ENCODE assay signal across 10 cellular contexts in the genomic region with DNA sequence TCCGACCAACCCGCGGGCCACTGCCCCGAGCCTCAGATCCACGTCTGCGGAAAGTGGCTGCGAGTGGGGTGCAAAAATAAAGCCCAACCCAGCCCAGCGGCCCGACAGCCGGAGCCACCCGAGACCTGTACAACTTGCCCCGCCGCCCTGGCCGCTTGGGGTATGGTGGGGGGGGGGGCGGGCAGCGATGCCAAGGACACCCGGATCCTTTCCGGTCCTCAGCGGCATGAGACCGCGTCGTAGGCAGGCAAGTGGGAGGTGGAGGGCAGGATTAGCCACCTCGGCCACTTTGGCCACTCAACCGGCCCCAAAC. TPM values are rescaled to one million over a fixed set of nuclear protein-coding genes. Genes with fewer than 3 reads are reported as not detected.
DNase-seq lines count a peak whose midpoint lies in the region; ATAC-seq, FAIRE-seq and TF ChIP-seq lines count a peak whose summit lies in the region.
"Had no signal": no experiment of that assay in that cellular context is flagged by ENCODE, and none has a peak within 500 bp of the region (broad histone marks: within the 10 kb centered on the region; RNA-seq: fewer than 3 reads in every experiment).

No MANE protein-coding gene starts in this region.

- no peak overlapping the region for H3K4me3 ChIP-seq in astrocyte (ENCODE audit: insufficient read depth, low read depth, low read length)
- peak overlapping the region; percentile 54 for H3K4me3 ChIP-seq in iPS-15b (ENCODE audit: low read depth, low read length)
- peak overlapping the region; percentile 64 for H3K4me3 ChIP-seq in psoas muscle

- H3K79me2 ChIP-seq in astrocyte (ENCODE audit: insufficient read depth, low read length), result no peaks in the 10 kb centered on the region

- H3K27ac Mint-ChIP-seq in CD14-positive monocyte (peak overlapping the region in 6 of 7 donors; percentile 63 to 87 (median 76)), astrocyte (ENCODE audit: unreplicated experiment) (no peak overlapping the region)
- H3K27ac Mint-ChIP-seq in activated naive CD8-positive, alpha-beta T cell treated with anti-CD3 and anti-CD28 coated beads for 36 hours, result no peak overlapping the region

- no peaks in the 10 kb centered on the region for H4K20me1 ChIP-seq in astrocyte (ENCODE audit: insufficient read depth, low read length)

- H3K4me3 Mint-ChIP-seq in CD14-positive monocyte, result peak overlapping the region; percentile 94 to 99
- peak overlapping the region; percentile 80 for H3K4me3 Mint-ChIP-seq in astrocyte (ENCODE audit: unreplicated experiment)
- no peak overlapping the region for H3K4me3 Mint-ChIP-seq in activated naive CD8-positive, alpha-beta T cell treated with anti-CD3 and anti-CD28 coated beads for 36 hours

- no peaks in the 10 kb centered on the region for H3K4me1 ChIP-seq in astrocyte (ENCODE audit: insufficient read depth, low read length)
- no peaks in the 10 kb centered on the region for H3K4me1 ChIP-seq in iPS-15b (ENCODE audit: control insufficient read depth, insufficient read depth, low read length)
- no peaks in the 10 kb centered on the region for H3K4me1 ChIP-seq in psoas muscle

- H3K36me3 ChIP-seq in astrocyte (ENCODE audit: insufficient read depth, low read length) (no peaks in the 10 kb centered on the region), iPS-15b (ENCODE audit: control insufficient read depth, insufficient read depth, low read length) (no peaks in the 10 kb centered on the region), psoas muscle (ENCODE audit: insufficient read depth in 1 of 2, low read depth in 1 of 2) (no peaks in the 10 kb centered on the region)

- H3K9me3 ChIP-seq in astrocyte (ENCODE audit: insufficient read depth, low read depth, low read length) (no peaks in the 10 kb centered on the region), iPS-15b (ENCODE audit: control insufficient read depth, insufficient read depth, low read length) (peaks cover 8% of the 10 kb centered on the region), psoas muscle (no peaks in the 10 kb centered on the region)

- H3K4me1 Mint-ChIP-seq in CD14-positive monocyte (peaks cover 28% of the 10 kb centered on the region), astrocyte (ENCODE audit: low read depth, unreplicated experiment) (no peaks in the 10 kb centered on the region)
- no peaks in the 10 kb centered on the region for H3K4me1 Mint-ChIP-seq in activated naive CD8-positive, alpha-beta T cell treated with anti-CD3 and anti-CD28 coated beads for 36 hours

- TF ChIP-seq CTCF in CD14-positive monocyte (IDR thresholded peaks at IDR 0.05) (no peak), astrocyte (IDR thresholded peaks at IDR 0.05; ENCODE audit: insufficient read depth, low read depth, low read length) (no peak), psoas muscle (IDR thresholded peaks at IDR 0.05) (no peak)

- H3K27me3 ChIP-seq in astrocyte (ENCODE audit: insufficient read depth, low read length) (peaks cover 4% of the 10 kb centered on the region), iPS-15b (ENCODE audit: control insufficient read depth, insufficient read depth, low read length) (peaks cover 11% of the 10 kb centered on the region), psoas muscle (ENCODE audit: insufficient read depth in 3 of 3, low read length in 2 of 3) (peaks cover 2 to 19% (median 2%) of the 10 kb centered on the region in 3 donors)

- H3K27me3 Mint-ChIP-seq in CD14-positive monocyte (ENCODE audit: low read depth in 3 of 3) (peaks cover 3 to 11% (median 5%) of the 10 kb centered on the region in 3 donors), astrocyte (ENCODE audit: low read depth, unreplicated experiment) (no peaks in the 10 kb centered on the region)
- peaks cover 37% of the 10 kb centered on the region for H3K27me3 Mint-ChIP-seq in activated naive CD8-positive, alpha-beta T cell treated with anti-CD3 and anti-CD28 coated beads for 36 hours

- DNase-seq in CD14-positive monocyte (ENCODE audit: low spot score), result no peak
- DNase-seq in astrocyte (ENCODE audit: low read depth), result no peak
- peak in 1 of 2 donors; percentile 16 for DNase-seq in psoas muscle
- DNase-seq in T-helper 2 cell, result no peak
- no peak for DNase-seq in activated naive CD8-positive, alpha-beta T cell treated with anti-CD3 and anti-CD28 coated beads for 36 hours
- no peak for DNase-seq in RCC 7860 (ENCODE audit: low spot score)
- DNase-seq: foreskin fibroblast, midbrain had no signal

- ATAC-seq in psoas muscle (peak; percentile 34 to 75 (median 58)), GM21423 (IDR thresholded peaks at IDR 0.05; ENCODE audit: unreplicated experiment) (no peak)

- H3K27ac ChIP-seq in astrocyte (ENCODE audit: low read depth, low read length), result no peak overlapping the region
- peak overlapping the region; percentile 68 for H3K27ac ChIP-seq in psoas muscle

- WGBS in psoas muscle, 3 donors, result 0 to 32% (median 1%) methylated on average over 12 to 24 of the region's 24 CpGs

- FAIRE-seq in astrocyte (lab: Jason Lieb, UNC) (no peak), RCC 7860 (lab: Jason Lieb, UNC) (no peak)

- peaks cover 8 to 10% of the 10 kb centered on the region in 2 donors for H3K36me3 Mint-ChIP-seq in CD14-positive monocyte
- no peaks in the 10 kb centered on the region for H3K36me3 Mint-ChIP-seq in astrocyte (ENCODE audit: low read depth, unreplicated experiment)
- H3K36me3 Mint-ChIP-seq in activated naive CD8-positive, alpha-beta T cell treated with anti-CD3 and anti-CD28 coated beads for 36 hours, result peaks cover 2% of the 10 kb centered on the region

- peak overlapping the region; percentile 63 for H3K4me2 ChIP-seq in astrocyte (ENCODE audit: low read length)

- H2AFZ ChIP-seq in astrocyte (ENCODE audit: low read depth, low read length), result no peak overlapping the region

- peaks cover 0 to 22% (median 6%) of the 10 kb centered on the region in 7 donors for H3K9me3 Mint-ChIP-seq in CD14-positive monocyte
- H3K9me3 Mint-ChIP-seq in astrocyte (ENCODE audit: unreplicated experiment), result no peaks in the 10 kb centered on the region
- peaks cover 2% of the 10 kb centered on the region for H3K9me3 Mint-ChIP-seq in activated naive CD8-positive, alpha-beta T cell treated with anti-CD3 and anti-CD28 coated beads for 36 hours

- intact Hi-C loops in CD14-positive monocyte (cut with micrococcal nuclease) (no loop called here), psoas muscle (cut with DNase I) (no loop called here)

- no peak overlapping the region for H3K9ac ChIP-seq in astrocyte (ENCODE audit: low read length)
- no peak overlapping the region for H3K9ac ChIP-seq in iPS-15b (ENCODE audit: low read depth, low read length)

RNA-seq across cellular contexts. Expression of gene SLITRK4, which starts 1.6 kb away (rescaled TPM):
- polyA plus RNA-seq in CD14-positive monocyte, result 10 to 100 TPM; 11.6 to 13.2 TPM
- 2.7 and 3.7 TPM in 2 replicates for total RNA-seq in astrocyte
- total RNA-seq in psoas muscle, result 10 to 100 TPM; 12.9 to 39.2 (median 14.3) TPM
- 10 to 100 TPM in 1 of 3 donors, 1 to 10 TPM in 1, under 1 TPM in 1; 0.13 to 31.5 (median 8.6) TPM for polyA plus RNA-seq in psoas muscle
- not detected for total RNA-seq in activated naive CD8-positive, alpha-beta T cell treated with anti-CD3 and anti-CD28 coated beads for 36 hours

Comparison
In these comparisons a context has a peak if more than half of its experiments do, and no peak if none do; other contexts are left out.
1. H3K27ac Mint-ChIP-seq: peak in CD14-positive monocyte (6 of 7); none in astrocyte (single experiment) and activated naive CD8-positive, alpha-beta T cell treated with anti-CD3 and anti-CD28 coated beads for 36 hours (single experiment).